ENCODE assay signal across 16 cellular contexts in the genomic region with DNA sequence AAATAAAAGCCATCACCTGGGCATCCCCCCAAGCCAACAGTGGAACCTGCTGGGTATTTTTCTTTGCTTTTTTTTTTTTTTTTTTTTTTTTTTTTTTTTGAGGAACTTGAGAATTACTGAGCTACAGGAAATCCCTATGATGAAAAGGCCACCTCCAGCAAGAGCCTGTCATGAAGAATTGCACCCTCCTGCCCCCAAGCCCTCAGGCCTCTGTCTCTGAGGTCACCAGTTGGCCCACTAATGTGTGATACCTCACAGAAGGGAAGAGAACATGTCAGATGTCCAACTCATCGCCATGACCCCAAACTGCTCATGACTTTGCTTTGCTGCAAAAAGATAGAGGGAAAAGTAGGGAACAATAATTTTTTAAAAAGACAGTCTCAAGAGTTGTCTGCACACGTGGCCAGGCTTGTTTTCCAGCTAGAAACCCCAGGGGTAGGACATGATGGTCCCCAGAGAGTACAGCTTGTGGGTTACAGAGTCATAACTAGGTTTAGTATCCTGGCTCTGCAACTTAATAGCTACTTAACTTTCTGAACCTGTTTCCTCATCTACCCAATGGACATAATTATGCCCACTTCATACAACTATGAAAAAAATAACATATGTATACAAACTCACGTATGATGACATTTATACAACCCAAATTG.
DNase-seq lines count a peak whose midpoint lies in the region; ATAC-seq lines count a peak whose summit lies in the region.
"Had no signal": no experiment of that assay in that cellular context is flagged by ENCODE, and none has a peak within 500 bp of the region (broad histone marks: within the 10 kb centered on the region; RNA-seq: fewer than 3 reads in every experiment).

No MANE protein-coding gene starts in this region.

- DNase-seq in CD1c-positive myeloid dendritic cell (ENCODE audit: extremely low spot score) (peak; percentile 45), NOMO-1 (lab: John Stamatoyannopoulos, UW; ENCODE audit: unreplicated experiment in 2 of 2) (peak; percentile 42 to 54), iPS-NIHi11 (ENCODE audit: low spot score) (no peak), NCI-H345 treated with DMSO at 0.1 percent for 48 hours (lab: John Stamatoyannopoulos, UW; ENCODE audit: unreplicated experiment) (no peak)
- DNase-seq: activated CD4-positive, alpha-beta memory T cell treated with anti-CD3 and anti-CD28 coated beads for 36 hours; adrenal gland; DMS79 treated with DMSO at 0.1 percent for 48 hours; endodermal cell; NCI-H1417 treated with DMSO at 0.1 percent for 48 hours; NCI-H526; T-helper 9 cell had no signal

- ATAC-seq in GM18868 (IDR thresholded peaks at IDR 0.05; ENCODE audit: unreplicated experiment) (peak; percentile 47), HG02943 (IDR thresholded peaks at IDR 0.05; ENCODE audit: low read depth, unreplicated experiment) (peak; percentile 60), HG02970 (IDR thresholded peaks at IDR 0.05; ENCODE audit: low FRiP score, unreplicated experiment) (no peak), GM18498 (IDR thresholded peaks at IDR 0.05; ENCODE audit: unreplicated experiment) (no peak)
- ATAC-seq: activated T-helper 17 cell treated with anti-CD3 and anti-CD28 coated beads, Interleukin-2, amount 50 U/mL, for 72 hours had no signal

Comparison
In these comparisons a context has a peak if more than half of its experiments do, and no peak if none do; other contexts are left out.
1. DNase-seq: peak in CD1c-positive myeloid dendritic cell (single experiment) and NOMO-1 (2 of 2); none in iPS-NIHi11 (single experiment) and NCI-H345 treated with DMSO at 0.1 percent for 48 hours (single experiment).
2. ATAC-seq: peak in GM18868 (single experiment) and HG02943 (single experiment); none in HG02970 (single experiment) and GM18498 (single experiment).